13 cellular contexts compared by ENCODE assay signal in genomic region chr9:129225201-129225778, GRCh38. TPM values are rescaled to one million over a fixed set of nuclear protein-coding genes. Genes with fewer than 3 reads are reported as not detected.
DNase-seq lines count a peak whose midpoint lies in the region; ATAC-seq and TF ChIP-seq lines count a peak whose summit lies in the region.
"Had no signal": no experiment of that assay in that cellular context is flagged by ENCODE, and none has a peak within 500 bp of the region (broad histone marks: within the 10 kb centered on the region; RNA-seq: fewer than 3 reads in every experiment).

No MANE protein-coding gene starts in this region.

- H3K27ac Mint-ChIP-seq in CD8-positive, alpha-beta memory T cell: peak overlapping the region in 7 of 8 donors; percentile 66 to 96 (median 86)
- peak overlapping the region; percentile 85 for H3K27ac Mint-ChIP-seq in T-helper 17 cell
- no peak overlapping the region for H3K27ac Mint-ChIP-seq in activated T-helper 2 cell treated with anti-CD3 and anti-CD28 coated beads, Interferon-gamma antibody, Interleukin-2, Interleukin-4, amounts not matched to agents 10 μg/mL and 5 μg/mL and 100 μg/mL, durations not matched to agents 14 hours and 24 hours and 36 hours
- H3K27ac Mint-ChIP-seq: memory B cell had no signal

- ATAC-seq in T-helper 17 cell (no peak), gastroesophageal sphincter (no peak), GM19351 (IDR thresholded peaks at IDR 0.05; ENCODE audit: unreplicated experiment) (no peak)

- H3K4me1 Mint-ChIP-seq in CD8-positive, alpha-beta memory T cell: peaks cover 37 to 57% (median 39%) of the 10 kb centered on the region in 3 donors
- H3K4me1 Mint-ChIP-seq in T-helper 17 cell: peaks cover 27% of the 10 kb centered on the region
- H3K4me1 Mint-ChIP-seq in activated T-helper 2 cell treated with anti-CD3 and anti-CD28 coated beads, Interferon-gamma antibody, Interleukin-2, Interleukin-4, amounts not matched to agents 10 μg/mL and 5 μg/mL and 100 μg/mL, durations not matched to agents 14 hours and 24 hours and 36 hours (ENCODE audit: low read depth): peaks cover 28% of the 10 kb centered on the region

- intact Hi-C loops in activated T-helper 2 cell treated with anti-CD3 and anti-CD28 coated beads, Interferon-gamma antibody, Interleukin-2, Interleukin-4, amounts not matched to agents 10 μg/mL and 5 μg/mL and 100 μg/mL, durations not matched to agents 14 hours and 24 hours and 36 hours (cut with micrococcal nuclease): no loop called here

- H3K9ac ChIP-seq in parathyroid adenoma: no peak overlapping the region

- POLR2A ChIA-PET in CD8-positive, alpha-beta memory T cell (lab: Charles Lee): interaction anchor here (0.6 to 1.2 kb wide), 3 partner anchors 12 to 264 kb away, joined by 3 to 4 read pairs (median 3); no protein-coding TSS in a partner anchor

- H3K79me2 ChIP-seq in parathyroid adenoma: no peaks in the 10 kb centered on the region

- H3K36me3 Mint-ChIP-seq in CD8-positive, alpha-beta memory T cell: no peaks in the 10 kb centered on the region
- H3K36me3 Mint-ChIP-seq in T-helper 17 cell (ENCODE audit: low read depth): no peaks in the 10 kb centered on the region
- no peaks in the 10 kb centered on the region for H3K36me3 Mint-ChIP-seq in activated T-helper 2 cell treated with anti-CD3 and anti-CD28 coated beads, Interferon-gamma antibody, Interleukin-2, Interleukin-4, amounts not matched to agents 10 μg/mL and 5 μg/mL and 100 μg/mL, durations not matched to agents 14 hours and 24 hours and 36 hours (ENCODE audit: low read depth)
- H3K36me3 Mint-ChIP-seq: memory B cell had no signal

- H3K27me3 Mint-ChIP-seq in CD8-positive, alpha-beta memory T cell: no peaks in the 10 kb centered on the region
- H3K27me3 Mint-ChIP-seq in T-helper 17 cell: no peaks in the 10 kb centered on the region
- no peaks in the 10 kb centered on the region for H3K27me3 Mint-ChIP-seq in activated T-helper 2 cell treated with anti-CD3 and anti-CD28 coated beads, Interferon-gamma antibody, Interleukin-2, Interleukin-4, amounts not matched to agents 10 μg/mL and 5 μg/mL and 100 μg/mL, durations not matched to agents 14 hours and 24 hours and 36 hours (ENCODE audit: low read depth)

- DNase-seq in CD8-positive, alpha-beta memory T cell: no peak
- DNase-seq in T-helper 17 cell: no peak
- DNase-seq in stimulated activated CD4-positive, alpha-beta T cell treated with anti-CD3 and anti-CD28 coated beads, Interleukin-2, amount 100 ng/mL, for 48 hours: no peak
- DNase-seq in activated T-helper 2 cell treated with anti-CD3 and anti-CD28 coated beads, Interferon-gamma antibody, Interleukin-2, Interleukin-4, amounts not matched to agents 10 μg/mL and 5 μg/mL and 100 μg/mL, durations not matched to agents 14 hours and 24 hours and 36 hours (ENCODE audit: low spot score): no peak
- DNase-seq in stimulated activated CD4-positive, alpha-beta T cell treated with anti-CD3 and anti-CD28 coated beads, Interleukin-4, amount 100 ng/mL, for 1 hour: no peak
- DNase-seq: foreskin melanocyte, NCI-H1048, NCI-H526 treated with DMSO at 0.1 percent for 48 hours had no signal

- no peak overlapping the region for H3K4me3 ChIP-seq in CD8-positive, alpha-beta memory T cell (ENCODE audit: low read length)
- H3K4me3 ChIP-seq in gastroesophageal sphincter (no peak overlapping the region), parathyroid adenoma (ENCODE audit: low read depth, low read length) (no peak overlapping the region)

- WGBS in gastroesophageal sphincter (ENCODE audit: low coverage in 1 of 2), 2 donors: 72 to 83% methylated on average over 1 to 6 of the region's 6 CpGs

- TF ChIP-seq CTCF in gastroesophageal sphincter (IDR thresholded peaks at IDR 0.05) (no peak), parathyroid adenoma (IDR thresholded peaks at IDR 0.05) (no peak)

- no peak for TF ChIP-seq EP300 in gastroesophageal sphincter (IDR thresholded peaks at IDR 0.05)

- no peak overlapping the region for H3K4me2 ChIP-seq in parathyroid adenoma (ENCODE audit: low read length)

- no peak overlapping the region for H3K27ac ChIP-seq in CD8-positive, alpha-beta memory T cell (ENCODE audit: low read depth, low read length)
- H3K27ac ChIP-seq in gastroesophageal sphincter (peak overlapping the region in 3 of 4 donors; percentile 38 to 65 (median 40)), parathyroid adenoma (peak overlapping the region; percentile 15)
- H3K27ac ChIP-seq: HL-60 had no signal

- no peaks in the 10 kb centered on the region for H3K36me3 ChIP-seq in CD8-positive, alpha-beta memory T cell (ENCODE audit: insufficient read depth, low read length)
- H3K36me3 ChIP-seq in gastroesophageal sphincter (no peaks in the 10 kb centered on the region), parathyroid adenoma (ENCODE audit: control insufficient read depth, insufficient read depth, low read length) (no peaks in the 10 kb centered on the region)

- H3K9me3 Mint-ChIP-seq in CD8-positive, alpha-beta memory T cell: no peaks in the 10 kb centered on the region
- no peaks in the 10 kb centered on the region for H3K9me3 Mint-ChIP-seq in activated T-helper 2 cell treated with anti-CD3 and anti-CD28 coated beads, Interferon-gamma antibody, Interleukin-2, Interleukin-4, amounts not matched to agents 10 μg/mL and 5 μg/mL and 100 μg/mL, durations not matched to agents 14 hours and 24 hours and 36 hours
- H3K9me3 Mint-ChIP-seq: memory B cell had no signal

- H2AFZ ChIP-seq in parathyroid adenoma: no peak overlapping the region

- H3K9me3 ChIP-seq in CD8-positive, alpha-beta memory T cell (ENCODE audit: low read length): no peaks in the 10 kb centered on the region
- no peaks in the 10 kb centered on the region for H3K9me3 ChIP-seq in T-helper 17 cell (ENCODE audit: control insufficient read depth, low read length, poor library complexity, severe bottlenecking)
- no peaks in the 10 kb centered on the region for H3K9me3 ChIP-seq in gastroesophageal sphincter
- H3K9me3 ChIP-seq in parathyroid adenoma (ENCODE audit: control insufficient read depth, low read length): no peaks in the 10 kb centered on the region

- no peaks in the 10 kb centered on the region for H3K27me3 ChIP-seq in CD8-positive, alpha-beta memory T cell (ENCODE audit: insufficient read depth, low read length, poor library complexity, severe bottlenecking)
- H3K27me3 ChIP-seq in gastroesophageal sphincter: no peaks in the 10 kb centered on the region
- no peaks in the 10 kb centered on the region for H3K27me3 ChIP-seq in parathyroid adenoma (ENCODE audit: control insufficient read depth, insufficient read depth, low read length)

- CTCF ChIA-PET in CD8-positive, alpha-beta memory T cell (lab: Charles Lee): interaction anchor here (1.1 kb wide), 1 partner anchor 51 kb away, joined by 3 read pairs; no protein-coding TSS in a partner anchor

- no peak for TF ChIP-seq POLR2A in gastroesophageal sphincter (IDR thresholded peaks at IDR 0.05)

- peak overlapping the region in 3 of 7 donors; percentile 34 to 85 (median 58) for H3K4me3 Mint-ChIP-seq in CD8-positive, alpha-beta memory T cell
- no peak overlapping the region for H3K4me3 Mint-ChIP-seq in T-helper 17 cell
- no peak overlapping the region for H3K4me3 Mint-ChIP-seq in activated T-helper 2 cell treated with anti-CD3 and anti-CD28 coated beads, Interferon-gamma antibody, Interleukin-2, Interleukin-4, amounts not matched to agents 10 μg/mL and 5 μg/mL and 100 μg/mL, durations not matched to agents 14 hours and 24 hours and 36 hours (ENCODE audit: low read depth)
- H3K4me3 Mint-ChIP-seq: memory B cell had no signal

- H3K4me1 ChIP-seq in CD8-positive, alpha-beta memory T cell (ENCODE audit: insufficient read depth, low read length): peaks cover 33% of the 10 kb centered on the region
- H3K4me1 ChIP-seq in gastroesophageal sphincter: peaks cover 0 to 18% (median 0%) of the 10 kb centered on the region in 3 donors
- H3K4me1 ChIP-seq in parathyroid adenoma: no peaks in the 10 kb centered on the region

RNA-seq across cellular contexts. Expression of gene IER5L, which starts 47.2 kb away (rescaled TPM):
- total RNA-seq in CD8-positive, alpha-beta memory T cell: 1 to 10 TPM; 2.8 to 3.0 TPM
- 0.16 TPM for polyA plus RNA-seq in CD8-positive, alpha-beta memory T cell
- total RNA-seq in T-helper 17 cell (1 to 10 TPM; 2.4 to 3.1 TPM), gastroesophageal sphincter (10 to 100 TPM in 2 of 4 donors, 1 to 10 TPM in 2; 7.4 to 14.3 (median 10.4) TPM)
- 8.6 and 9.3 TPM in 2 replicates for total RNA-seq in activated T-helper 2 cell treated with anti-CD3 and anti-CD28 coated beads, Interferon-gamma antibody, Interleukin-2, Interleukin-4, amounts not matched to agents 10 μg/mL and 5 μg/mL and 100 μg/mL, durations not matched to agents 14 hours and 24 hours and 36 hours
